In the genomic region with DNA sequence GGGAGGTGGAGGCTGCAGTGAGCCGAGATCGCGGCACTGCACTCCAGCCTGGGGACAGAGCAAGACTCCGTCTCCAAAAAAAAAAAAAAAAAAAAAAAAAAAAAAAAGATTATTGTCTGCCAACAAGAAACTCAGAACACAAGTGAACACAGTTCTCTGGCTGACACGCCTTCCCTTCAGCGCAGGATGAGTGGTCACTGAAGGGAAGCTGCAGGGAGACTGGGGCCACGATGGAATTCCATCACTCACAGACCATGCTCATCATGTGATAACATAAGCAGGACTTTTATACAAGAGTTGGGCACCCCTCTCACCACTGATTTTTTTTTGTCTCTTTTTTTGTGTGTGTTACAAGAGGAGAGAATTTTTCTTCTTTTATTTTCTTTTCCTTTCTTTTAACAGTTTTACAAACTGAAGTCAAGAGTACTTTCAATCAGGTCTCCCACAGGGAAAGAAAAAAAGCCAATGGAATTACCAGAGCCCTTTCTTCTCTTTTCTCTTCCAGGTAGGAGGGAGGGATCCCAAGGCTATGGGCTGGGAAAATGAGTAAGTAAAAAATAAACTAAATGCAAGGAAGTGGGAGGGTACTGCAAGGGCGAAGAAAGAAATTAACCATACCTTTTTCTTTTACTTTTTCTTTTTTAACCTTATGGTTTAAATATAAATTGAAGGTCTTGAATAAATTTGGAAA, we compare ENCODE assay signal across 28 cellular contexts.
DNase-seq lines count a peak whose midpoint lies in the region; ATAC-seq, FAIRE-seq and TF ChIP-seq lines count a peak whose summit lies in the region.
"Had no signal": no experiment of that assay in that cellular context is flagged by ENCODE, and none has a peak within 500 bp of the region (broad histone marks: within the 10 kb centered on the region; RNA-seq: fewer than 3 reads in every experiment).

No MANE protein-coding gene starts in this region.

- no peak overlapping the region for H4K91ac ChIP-seq in trophoblast cell (ENCODE audit: low read depth, low read length)

- peak overlapping the region; percentile 68 for H2AK5ac ChIP-seq in trophoblast cell (ENCODE audit: low read length)

- H3K9ac ChIP-seq in HUES48 (ENCODE audit: low read depth, low read length) (no peak overlapping the region), trophoblast cell (ENCODE audit: low read length) (no peak overlapping the region)
- H3K9ac ChIP-seq: KMS-11 had no signal

- H3K4ac ChIP-seq in trophoblast cell (ENCODE audit: low read depth, low read length): no peak overlapping the region

- H2AFZ ChIP-seq in GM23338 (no peak overlapping the region), trophoblast cell (ENCODE audit: insufficient read depth, low read length, poor library complexity) (no peak overlapping the region)

- H3K9me3 ChIP-seq in HUES48 (ENCODE audit: control insufficient read depth, insufficient read depth, low read length) (no peaks in the 10 kb centered on the region), trophoblast cell (ENCODE audit: insufficient read depth, low read depth, low read length) (peaks cover 2% of the 10 kb centered on the region)
- H3K9me3 ChIP-seq: Caco-2 had no signal

- H3K27ac ChIP-seq in GM23338 (ENCODE audit: low read depth) (no peak overlapping the region), HUES48 (ENCODE audit: low read depth, low read length) (peak overlapping the region; percentile 20), trophoblast cell (ENCODE audit: low read depth, low read length) (no peak overlapping the region)
- H3K27ac ChIP-seq: KMS-11, SK-N-MC had no signal

- no peak for TF ChIP-seq CTCF in GM23338 (conservative IDR thresholded peaks at IDR 0.05; ENCODE audit: low read depth in 2 of 2)

- H3K79me2 ChIP-seq in GM23338 (replicated peaks; ENCODE audit: insufficient read depth) (no peaks in the 10 kb centered on the region), trophoblast cell (ENCODE audit: control insufficient read depth, insufficient read depth, low read length, poor library complexity) (no peaks in the 10 kb centered on the region)

- no peaks in the 10 kb centered on the region for H3K36me3 Mint-ChIP-seq in GM23338 (ENCODE audit: low read depth)
- H3K36me3 Mint-ChIP-seq: CD4-positive, alpha-beta memory T cell; IgD-negative memory B cell had no signal

- no peak overlapping the region for H3K23ac ChIP-seq in trophoblast cell (ENCODE audit: low read length)

- no peaks in the 10 kb centered on the region for H3F3A ChIP-seq in GM23338 (replicated peaks; ENCODE audit: low read depth)

- H3K9me3 Mint-ChIP-seq in GM23338: no peaks in the 10 kb centered on the region

- peak overlapping the region; percentile 17 for H2BK120ac ChIP-seq in trophoblast cell (ENCODE audit: insufficient read depth, low read length, poor library complexity)

- H2BK5ac ChIP-seq in trophoblast cell (ENCODE audit: low read depth, low read length, poor library complexity): no peak overlapping the region

- no peaks in the 10 kb centered on the region for H3K9me2 ChIP-seq in GM23338 (ENCODE audit: insufficient read depth)

- no peak overlapping the region for H3K14ac ChIP-seq in trophoblast cell (ENCODE audit: low read length)

- H3K4me1 ChIP-seq in GM23338 (ENCODE audit: insufficient read depth) (no peaks in the 10 kb centered on the region), HUES48 (ENCODE audit: control insufficient read depth, insufficient read depth, low read length) (0 out of 2 replicates have a peak, but pooled peaks cover 3% of the 10 kb centered on the region), trophoblast cell (ENCODE audit: control insufficient read depth in 1 of 2, insufficient read depth in 2 of 2, low read length in 2 of 2) (peaks cover 0 to 21% of the 10 kb centered on the region in 2 experiments)
- H3K4me1 ChIP-seq: Caco-2 had no signal

- no CpG with 5 or more reads among the region's 8 CpGs for WGBS in trophoblast cell (ENCODE audit: extremely low coverage, insufficient coverage, insufficient read length)

- peaks cover 2% of the 10 kb centered on the region for H3K27me3 Mint-ChIP-seq in GM23338 (ENCODE audit: insufficient read depth, low read depth, poor library complexity)
- H3K27me3 Mint-ChIP-seq: CD4-positive, alpha-beta memory T cell; IgD-negative memory B cell had no signal

- peak overlapping the region; percentile 84 for H2BK12ac ChIP-seq in trophoblast cell (ENCODE audit: low read length)

- H3K4me1 Mint-ChIP-seq in GM23338: peaks cover 13% of the 10 kb centered on the region
- H3K4me1 Mint-ChIP-seq: CD4-positive, alpha-beta memory T cell had no signal

- DNase-seq in GM23338 (ENCODE audit: low spot score) (peak; percentile 37), iPS-NIHi7 (ENCODE audit: extremely low spot score) (peak; percentile 16), trophoblast cell (no peak), HTR-8/SVneo (ENCODE audit: insufficient read length, low spot score) (no peak), ureter (ENCODE audit: low spot score) (no peak), D341Med (ENCODE audit: low spot score) (no peak)
- DNase-seq: C1 segment of cervical spinal cord; Caco-2; CD4-positive, alpha-beta memory T cell; DMS 273 treated with DMSO at 0.1 percent for 48 hours; DMS79; GF-D8; MM.1S; NCI-H1694; NCI-H2081 treated with DMSO at 0.1 percent for 48 hours; NCI-H2171; NCI-H226; NCI-H510A; NCI-H69; RPMI8226; SHP77 treated with DMSO at 0.1 percent for 48 hours; SW 1271 had no signal

- peak; percentile 85 for ATAC-seq in GM23338

- no peak for FAIRE-seq in HTR-8/SVneo (lab: Jason Lieb, UNC)
- FAIRE-seq: GM12891, H54 had no signal

- no peak overlapping the region for H3K18ac ChIP-seq in trophoblast cell (ENCODE audit: low read length)

- H4K20me1 ChIP-seq in GM23338 (replicated peaks; ENCODE audit: insufficient read depth): no peaks in the 10 kb centered on the region

- H4K8ac ChIP-seq in trophoblast cell (ENCODE audit: low read depth, low read length): no peak overlapping the region

- H3K27me3 ChIP-seq in GM23338 (ENCODE audit: insufficient read depth): no peaks in the 10 kb centered on the region
- no peaks in the 10 kb centered on the region for H3K27me3 ChIP-seq in HUES48 (ENCODE audit: control insufficient read depth, insufficient read depth, low read length)
- no peaks in the 10 kb centered on the region for H3K27me3 ChIP-seq in trophoblast cell (ENCODE audit: insufficient read depth, low read length)

- no peak overlapping the region for H3K27ac Mint-ChIP-seq in GM23338
- H3K27ac Mint-ChIP-seq: CD4-positive, alpha-beta memory T cell; IgD-negative memory B cell had no signal

- H3K4me3 ChIP-seq in GM23338: no peak overlapping the region
- no peak overlapping the region for H3K4me3 ChIP-seq in HUES48 (ENCODE audit: low read depth, low read length)
- H3K4me3 ChIP-seq in trophoblast cell (ENCODE audit: low read depth, low read length): no peak overlapping the region
- H3K4me3 ChIP-seq: SK-N-MC had no signal

- H3K36me3 ChIP-seq in GM23338 (ENCODE audit: insufficient read depth) (no peaks in the 10 kb centered on the region), HUES48 (ENCODE audit: control insufficient read depth, insufficient read depth, low read length) (no peaks in the 10 kb centered on the region), trophoblast cell (ENCODE audit: control insufficient read depth in 1 of 2, insufficient read depth in 2 of 2, low read length in 2 of 2) (no peaks in the 10 kb centered on the region)

- no peak overlapping the region for H4K12ac ChIP-seq in trophoblast cell (ENCODE audit: low read depth, low read length)

- no peak overlapping the region for H3K4me3 Mint-ChIP-seq in GM23338
- H3K4me3 Mint-ChIP-seq: CD4-positive, alpha-beta memory T cell had no signal

- H3K4me2 ChIP-seq in GM23338 (no peak overlapping the region), trophoblast cell (ENCODE audit: low read length) (no peak overlapping the region)
- H3K4me2 ChIP-seq: KMS-11 had no signal

- peaks cover 6% of the 10 kb centered on the region for H3K79me1 ChIP-seq in trophoblast cell (ENCODE audit: low read length)

TF ChIP-seq in GM23338, 12 proteins besides CTCF, POLR2A, EP300 and RAD21 (continues in another document):
- TF ChIP-seq, protein P1, sequence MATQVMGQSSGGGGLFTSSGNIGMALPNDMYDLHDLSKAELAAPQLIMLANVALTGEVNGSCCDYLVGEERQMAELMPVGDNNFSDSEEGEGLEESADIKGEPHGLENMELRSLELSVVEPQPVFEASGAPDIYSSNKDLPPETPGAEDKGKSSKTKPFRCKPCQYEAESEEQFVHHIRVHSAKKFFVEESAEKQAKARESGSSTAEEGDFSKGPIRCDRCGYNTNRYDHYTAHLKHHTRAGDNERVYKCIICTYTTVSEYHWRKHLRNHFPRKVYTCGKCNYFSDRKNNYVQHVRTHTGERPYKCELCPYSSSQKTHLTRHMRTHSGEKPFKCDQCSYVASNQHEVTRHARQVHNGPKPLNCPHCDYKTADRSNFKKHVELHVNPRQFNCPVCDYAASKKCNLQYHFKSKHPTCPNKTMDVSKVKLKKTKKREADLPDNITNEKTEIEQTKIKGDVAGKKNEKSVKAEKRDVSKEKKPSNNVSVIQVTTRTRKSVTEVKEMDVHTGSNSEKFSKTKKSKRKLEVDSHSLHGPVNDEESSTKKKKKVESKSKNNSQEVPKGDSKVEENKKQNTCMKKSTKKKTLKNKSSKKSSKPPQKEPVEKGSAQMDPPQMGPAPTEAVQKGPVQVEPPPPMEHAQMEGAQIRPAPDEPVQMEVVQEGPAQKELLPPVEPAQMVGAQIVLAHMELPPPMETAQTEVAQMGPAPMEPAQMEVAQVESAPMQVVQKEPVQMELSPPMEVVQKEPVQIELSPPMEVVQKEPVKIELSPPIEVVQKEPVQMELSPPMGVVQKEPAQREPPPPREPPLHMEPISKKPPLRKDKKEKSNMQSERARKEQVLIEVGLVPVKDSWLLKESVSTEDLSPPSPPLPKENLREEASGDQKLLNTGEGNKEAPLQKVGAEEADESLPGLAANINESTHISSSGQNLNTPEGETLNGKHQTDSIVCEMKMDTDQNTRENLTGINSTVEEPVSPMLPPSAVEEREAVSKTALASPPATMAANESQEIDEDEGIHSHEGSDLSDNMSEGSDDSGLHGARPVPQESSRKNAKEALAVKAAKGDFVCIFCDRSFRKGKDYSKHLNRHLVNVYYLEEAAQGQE (IDR thresholded peaks at IDR 0.05; ENCODE audit: unreplicated experiment): no peak
- TF ChIP-seq, protein P2, sequence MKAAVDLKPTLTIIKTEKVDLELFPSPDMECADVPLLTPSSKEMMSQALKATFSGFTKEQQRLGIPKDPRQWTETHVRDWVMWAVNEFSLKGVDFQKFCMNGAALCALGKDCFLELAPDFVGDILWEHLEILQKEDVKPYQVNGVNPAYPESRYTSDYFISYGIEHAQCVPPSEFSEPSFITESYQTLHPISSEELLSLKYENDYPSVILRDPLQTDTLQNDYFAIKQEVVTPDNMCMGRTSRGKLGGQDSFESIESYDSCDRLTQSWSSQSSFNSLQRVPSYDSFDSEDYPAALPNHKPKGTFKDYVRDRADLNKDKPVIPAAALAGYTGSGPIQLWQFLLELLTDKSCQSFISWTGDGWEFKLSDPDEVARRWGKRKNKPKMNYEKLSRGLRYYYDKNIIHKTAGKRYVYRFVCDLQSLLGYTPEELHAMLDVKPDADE (IDR thresholded peaks at IDR 0.05): no peak
- TF ChIP-seq STAT1 (IDR thresholded peaks at IDR 0.05; ENCODE audit: unreplicated experiment) (no peak), EZH2phosphoT487 (IDR thresholded peaks at IDR 0.05; ENCODE audit: unreplicated experiment) (no peak), NANOG (IDR thresholded peaks at IDR 0.05; ENCODE audit: borderline replicate concordance) (no peak), JUNB (IDR thresholded peaks at IDR 0.05; ENCODE audit: unreplicated experiment) (no peak)

Comparison
In these comparisons a context has a peak if more than half of its experiments do, and no peak if none do; other contexts are left out.
1. DNase-seq: peak in GM23338 (single experiment) and iPS-NIHi7 (single experiment); none in trophoblast cell (0 of 2), HTR-8/SVneo (single experiment), ureter (single experiment) and D341Med (single experiment).